ENCODE assay signal across 8 cellular contexts in the genomic region with DNA sequence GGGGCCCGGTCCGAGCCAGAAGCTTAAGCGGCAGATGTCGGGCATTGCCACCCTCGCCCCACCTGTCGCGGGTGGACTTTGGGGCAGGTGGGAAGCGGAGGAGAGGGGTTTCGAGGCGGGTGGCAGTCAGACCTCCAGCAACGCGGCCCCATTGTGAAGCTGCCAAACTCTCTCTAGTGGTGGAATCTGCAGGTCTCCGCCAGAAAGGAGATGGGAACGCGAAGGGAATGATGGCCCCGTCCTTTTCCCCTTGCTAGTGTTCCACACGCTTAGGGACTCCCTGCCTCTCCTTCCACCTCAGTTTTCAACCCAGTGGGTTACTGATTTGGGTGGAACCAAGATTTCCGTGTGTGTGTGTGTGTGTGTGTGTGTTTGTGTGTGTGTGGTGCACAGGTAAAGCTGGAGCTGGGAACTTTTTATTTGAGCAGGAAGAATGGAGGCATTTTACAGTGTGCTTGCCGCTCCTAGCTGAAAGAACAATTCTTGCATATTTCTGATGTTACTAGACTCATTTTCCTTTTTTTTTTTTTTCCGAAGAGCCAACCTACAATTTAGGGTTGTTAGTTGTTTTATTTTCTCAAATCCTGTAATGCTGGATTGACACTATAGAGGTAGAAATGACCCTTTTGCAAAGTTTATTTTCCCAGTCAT. TPM values are rescaled to one million over a fixed set of nuclear protein-coding genes. Genes with fewer than 3 reads are reported as not detected.
DNase-seq lines count a peak whose midpoint lies in the region; ATAC-seq and TF ChIP-seq lines count a peak whose summit lies in the region.

No MANE protein-coding gene starts in this region.

- H3K79me2 ChIP-seq in OCI-LY1 (ENCODE audit: insufficient read depth, low read length), result no peaks in the 10 kb centered on the region

- ATAC-seq in GM18861 (IDR thresholded peaks at IDR 0.05; ENCODE audit: unreplicated experiment), result no peak
- no peak for ATAC-seq in HG02642 (IDR thresholded peaks at IDR 0.05; ENCODE audit: poor library complexity, unreplicated experiment)

- H3K4me1 ChIP-seq in A673 (ENCODE audit: insufficient read depth, low read length, poor library complexity, severe bottlenecking), result peaks cover 33% of the 10 kb centered on the region
- peaks cover 15% of the 10 kb centered on the region for H3K4me1 ChIP-seq in OCI-LY1 (ENCODE audit: insufficient read depth, low read length, severe bottlenecking)
- peaks cover 5 to 55% (median 30%) of the 10 kb centered on the region in 4 donors for H3K4me1 ChIP-seq in stomach

- 2 to 9% (median 3%) methylated on average over 8 to 20 of the region's 20 CpGs for WGBS in stomach, 5 donors

- CTCF ChIA-PET in A673 (lab: Charles Lee), result no interaction called here

- no peaks in the 10 kb centered on the region for H4K20me1 ChIP-seq in OCI-LY1 (ENCODE audit: insufficient read depth, low read length)

- peak overlapping the region; percentile 69 for H3K9ac ChIP-seq in OCI-LY1 (ENCODE audit: low read length)

- TF ChIP-seq EP300 in stomach (IDR thresholded peaks at IDR 0.05), result no peak

- H3K9me2 ChIP-seq in OCI-LY1 (ENCODE audit: low read depth, low read length), result no peaks in the 10 kb centered on the region

- TF ChIP-seq CTCF in A673 (conservative IDR thresholded peaks at IDR 0.05; ENCODE audit: low read depth, low read length) (no peak), OCI-LY1 (IDR thresholded peaks at IDR 0.05; ENCODE audit: low read length) (no peak), cardiac fibroblast (IDR thresholded peaks at IDR 0.05; ENCODE audit: low read depth, low read length) (no peak), stomach (IDR thresholded peaks at IDR 0.05) (no peak)

- H3K4me3 ChIP-seq in A673 (ENCODE audit: low read depth, low read length, poor library complexity, severe bottlenecking) (peak overlapping the region; percentile 88), OCI-LY1 (ENCODE audit: low read depth, low read length, poor library complexity, severe bottlenecking) (peak overlapping the region; percentile 79), cardiac fibroblast (replicated peaks in 1 of 2; ENCODE audit: low read depth in 2 of 2, low read length in 2 of 2) (peak overlapping the region; percentile 95 to 96), stomach (peak overlapping the region; percentile 84 to 97 (median 88))

- intact Hi-C loops in A673 (cut with micrococcal nuclease; ENCODE audit: unreplicated experiment) (no loop called here), stomach (cut with DNase I; ENCODE audit: low total_unique reads) (loop anchor here (10.0 kb wide), 1 partner anchor 205 kb away; no protein-coding TSS in a partner anchor)

- no peaks in the 10 kb centered on the region for H3F3A ChIP-seq in OCI-LY1 (ENCODE audit: insufficient read depth, low read length)

- H3K27me3 ChIP-seq in A673 (replicated peaks; ENCODE audit: insufficient read depth, low read depth, low read length, poor library complexity) (no peaks in the 10 kb centered on the region), OCI-LY1 (ENCODE audit: insufficient read depth, low read length) (no peaks in the 10 kb centered on the region), layer of hippocampus (ENCODE audit: control insufficient read depth, insufficient read depth, low read length) (no peaks in the 10 kb centered on the region), stomach (no peaks in the 10 kb centered on the region)

- DNase-seq in A673 (ENCODE audit: low spot score) (peak; percentile 71), GM03348 (ENCODE audit: low spot score) (peak; percentile 32), cardiac fibroblast (ENCODE audit: low read depth in 2 of 2) (peak; percentile 43 to 48), stomach (no peak)

- POLR2A ChIA-PET in A673 (lab: Charles Lee; ENCODE audit: low non-redundant PET), result no interaction called here

- no TSS peak for BruUV-seq in A673 (replicated peaks; lab: Mats Ljungman, UMichigan)

- H3K9me3 ChIP-seq in A673 (ENCODE audit: low read depth, low read length, poor library complexity, severe bottlenecking), result no peaks in the 10 kb centered on the region
- H3K9me3 ChIP-seq in OCI-LY1 (ENCODE audit: low read length), result no peaks in the 10 kb centered on the region
- no peaks in the 10 kb centered on the region for H3K9me3 ChIP-seq in stomach

- H3K36me3 ChIP-seq in A673 (ENCODE audit: insufficient read depth, low read length, poor library complexity, severe bottlenecking), result no peaks in the 10 kb centered on the region
- no peaks in the 10 kb centered on the region for H3K36me3 ChIP-seq in OCI-LY1 (ENCODE audit: insufficient read depth, low read length)
- H3K36me3 ChIP-seq in stomach, result no peaks in the 10 kb centered on the region

- no peak overlapping the region for H2AFZ ChIP-seq in OCI-LY1 (ENCODE audit: low read length)

- TF ChIP-seq POLR2A in stomach (IDR thresholded peaks at IDR 0.05), result no peak

- H3K4me2 ChIP-seq in OCI-LY1 (ENCODE audit: low read length), result peak overlapping the region; percentile 92

- peak overlapping the region; percentile 86 for H3K27ac ChIP-seq in A673 (ENCODE audit: low read depth, low read length, poor library complexity, severe bottlenecking)
- no peak overlapping the region for H3K27ac ChIP-seq in OCI-LY1 (ENCODE audit: low read depth, low read length, poor library complexity, severe bottlenecking)
- peak overlapping the region; percentile 92 for H3K27ac ChIP-seq in layer of hippocampus (ENCODE audit: low read depth, low read length)
- H3K27ac ChIP-seq in stomach, result peak overlapping the region; percentile 88 to 95 (median 92)

RNA-seq across cellular contexts. Expression of a gene that starts 1.3 kb away (rescaled TPM):
- total RNA-seq in A673 (2021) (22.3 and 23.4 TPM in 2 replicates), stomach (10 to 100 TPM in 3 of 5 donors, 1 to 10 TPM in 2; 1.2 to 39.7 (median 23.5) TPM)
- polyA plus RNA-seq in stomach, result 10 to 100 TPM in 1 of 3 donors, 1 to 10 TPM in 2; 4.0 to 22.3 (median 8.7) TPM
